8 cellular contexts compared by ENCODE assay signal in genomic region chr6:44078795-44079671, GRCh38. TPM values are rescaled to one million over a fixed set of nuclear protein-coding genes. Genes with fewer than 3 reads are reported as not detected.
A peak's percentile ranks its signal among the peaks of the same experiment; 100 is the strongest.
DNase-seq lines count a peak whose midpoint lies in the region; ATAC-seq and TF ChIP-seq lines count a peak whose summit lies in the region.

No MANE protein-coding gene starts in this region.

- intact Hi-C loops in HCT116 (cut with micrococcal nuclease): loop anchor here (1.0 to 10.0 kb wide), 5 partner anchors 154 to 471 kb away; no protein-coding TSS in a partner anchor
- intact Hi-C loops in mucosa of descending colon (cut with DNase I, micrococcal nuclease): loop anchor here (2.0 to 10.0 kb wide), 4 partner anchors 310 to 414 kb away; no protein-coding TSS in a partner anchor

- no peak overlapping the region for H3K9ac ChIP-seq in HCT116 (ENCODE audit: low read length)

- CTCF ChIA-PET in HCT116 (lab: Charles Lee): interaction anchor here (0.6 to 4.0 kb wide), 28 partner anchors 11 to 476 kb away, joined by 3 to 45 read pairs (median 4); partner anchors contain the start of genes GTPBP2 and VEGFA

- H3K36me3 Mint-ChIP-seq in stimulated activated memory B cell treated with anti-CD40 and anti-IgM and Interleukin-4, amounts not matched to agents 10 μg/mL and 1 μg/mL and 100 μg/mL, for 72 hours: no peaks in the 10 kb centered on the region

- H3K36me3 ChIP-seq in HCT116 (ENCODE audit: control insufficient read depth in 1 of 2, insufficient read depth in 2 of 2, low read length in 2 of 2) (no peaks in the 10 kb centered on the region), mucosa of descending colon (ENCODE audit: low read depth) (no peaks in the 10 kb centered on the region)

- peaks cover 4 to 18% of the 10 kb centered on the region in 2 experiments for H3K4me1 ChIP-seq in HCT116 (ENCODE audit: control insufficient read depth in 1 of 2, insufficient read depth in 2 of 2, low read length in 2 of 2)
- peaks cover 20% of the 10 kb centered on the region for H3K4me1 ChIP-seq in mucosa of descending colon (ENCODE audit: low read depth)

- TF ChIP-seq CTCF in HCT116 (IDR thresholded peaks at IDR 0.05 in 2 of 3, conservative IDR thresholded peaks at IDR 0.05 in 1 of 3; ENCODE audit: borderline replicate concordance in 1 of 3, insufficient read depth in 1 of 3, low read depth in 2 of 3, low read length in 2 of 3): peak in 2 of 3 experiments; percentile 80 to 86; a peak in 4 of 6 replicates
- peak; percentile 73 for TF ChIP-seq CTCF in mucosa of descending colon (IDR thresholded peaks at IDR 0.05)

- no peaks in the 10 kb centered on the region for H4K20me1 ChIP-seq in HCT116 (ENCODE audit: insufficient read depth)

- H3K79me2 ChIP-seq in HCT116 (ENCODE audit: insufficient read depth, low read length): no peaks in the 10 kb centered on the region

- peak overlapping the region; percentile 27; the same call in 1 of the 2 replicates for H3K4me2 ChIP-seq in HCT116 (ENCODE audit: low read length)

- H3K27ac ChIP-seq in HCT116 (ENCODE audit: low read depth, low read length): no peak overlapping the region

- H3K4me3 Mint-ChIP-seq in stimulated activated memory B cell treated with anti-CD40 and anti-IgM and Interleukin-4, amounts not matched to agents 10 μg/mL and 1 μg/mL and 100 μg/mL, for 72 hours: no peak overlapping the region

- ATAC-seq in HCT116 (peak; percentile 69), mucosa of descending colon (peak; percentile 77), HG02588 (IDR thresholded peaks at IDR 0.05; ENCODE audit: unreplicated experiment) (no peak)
- ATAC-seq in stimulated activated memory B cell treated with anti-CD40 and anti-IgM and Interleukin-4, amounts not matched to agents 10 μg/mL and 1 μg/mL and 100 μg/mL, for 72 hours: peak; percentile 38

- H2AFZ ChIP-seq in HCT116 (ENCODE audit: low read depth, low read length, poor library complexity, severe bottlenecking): no peak overlapping the region

- no peaks in the 10 kb centered on the region for H3K27me3 ChIP-seq in HCT116 (ENCODE audit: insufficient read depth, low read length)

- no peak for TF ChIP-seq RAD21 in HCT116 (IDR thresholded peaks at IDR 0.05; ENCODE audit: low read depth)

- H3K9me3 Mint-ChIP-seq in stimulated activated memory B cell treated with anti-CD40 and anti-IgM and Interleukin-4, amounts not matched to agents 10 μg/mL and 1 μg/mL and 100 μg/mL, for 72 hours: no peaks in the 10 kb centered on the region

- RAD21 ChIA-PET in HCT116 (lab: Charles Lee; ENCODE audit: low non-redundant PET in 1 of 2, low total read pairs in 2 of 2, uncharacterized antibody in 2 of 2, unreplicated experiment in 2 of 2): interaction anchor here (0.6 to 1.2 kb wide), 15 partner anchors 16 to 569 kb away, joined by 3 to 10 read pairs (median 4); partner anchors contain the start of genes VEGFA (in 2 of the 2) and LRRC73 (in 1 of the 2)

- peaks cover 9% of the 10 kb centered on the region for H3K4me1 Mint-ChIP-seq in stimulated activated memory B cell treated with anti-CD40 and anti-IgM and Interleukin-4, amounts not matched to agents 10 μg/mL and 1 μg/mL and 100 μg/mL, for 72 hours

- H3K9me3 ChIP-seq in HCT116 (ENCODE audit: control insufficient read depth in 1 of 2, insufficient read depth in 1 of 2, low read depth in 1 of 2, low read length in 2 of 2) (no peaks in the 10 kb centered on the region), mucosa of descending colon (no peaks in the 10 kb centered on the region)

- TF ChIP-seq POLR2A in HCT116 (IDR thresholded peaks at IDR 0.05; ENCODE audit: borderline replicate concordance, extremely low read depth, insufficient read depth, insufficient read length): no peak

- DNase-seq in A172 (ENCODE audit: low spot score) (peak; percentile 71), HCT116 (ENCODE audit: low read depth, low spot score) (peak; percentile 60), dermis blood vessel endothelial cell (peak; percentile 86), mucosa of descending colon (peak in 2 of 3 donors; percentile 76 to 89), NCI-H748 treated with DMSO at 0.1 percent for 48 hours (lab: John Stamatoyannopoulos, UW) (no peak)
- DNase-seq in activated CD4-positive, alpha-beta T cell treated with anti-CD3 and anti-CD28 coated beads for 24 hours (ENCODE audit: low read depth in 2 of 2): peak; percentile 60 to 69

- BruUV-seq in HCT116 (replicated peaks; lab: Mats Ljungman, UMichigan): no TSS peak

- POLR2A ChIA-PET in HCT116 (lab: Charles Lee): interaction anchor here (0.6 to 1.6 kb wide), 6 partner anchors 16 to 412 kb away, joined by 3 to 8 read pairs (median 3); partner anchors contain the start of gene VEGFA

- H3K27me3 Mint-ChIP-seq in stimulated activated memory B cell treated with anti-CD40 and anti-IgM and Interleukin-4, amounts not matched to agents 10 μg/mL and 1 μg/mL and 100 μg/mL, for 72 hours: peaks cover 51% of the 10 kb centered on the region

- H3K9me2 ChIP-seq in HCT116 (ENCODE audit: insufficient read depth): no peaks in the 10 kb centered on the region

- H3K4me3 ChIP-seq in HCT116 (replicated peaks in 1 of 2; ENCODE audit: low read depth in 1 of 2, low read length in 2 of 2) (no peak overlapping the region), mucosa of descending colon (no peak overlapping the region)

- H3K27ac Mint-ChIP-seq in stimulated activated memory B cell treated with anti-CD40 and anti-IgM and Interleukin-4, amounts not matched to agents 10 μg/mL and 1 μg/mL and 100 μg/mL, for 72 hours: no peak overlapping the region

TF ChIP-seq in HCT116, 20 proteins besides CTCF, POLR2A, EP300 and RAD21:
- TF ChIP-seq EZH2phosphoT487 (IDR thresholded peaks at IDR 0.05; ENCODE audit: borderline replicate concordance) (no peak), SRF (IDR thresholded peaks at IDR 0.05; ENCODE audit: low read depth) (no peak), ELF1 (IDR thresholded peaks at IDR 0.05; ENCODE audit: borderline replicate concordance, low read depth) (no peak), CBX3 (IDR thresholded peaks at IDR 0.05; ENCODE audit: low read depth) (no peak), JUND (IDR thresholded peaks at IDR 0.05) (no peak), REST (IDR thresholded peaks at IDR 0.05; ENCODE audit: low read depth) (no peak), SIN3A (IDR thresholded peaks at IDR 0.05; ENCODE audit: low read depth) (no peak), ZNF274 (IDR thresholded peaks at IDR 0.05; ENCODE audit: low read depth, low read length) (no peak), ZBTB33 (IDR thresholded peaks at IDR 0.05; ENCODE audit: extremely low read depth, insufficient replicate concordance, low read length) (no peak), CEBPB (IDR thresholded peaks at IDR 0.05; ENCODE audit: low read depth) (no peak), POLR2AphosphoS5 (IDR thresholded peaks at IDR 0.05; ENCODE audit: low read depth, low read length) (no peak), ZFX (IDR thresholded peaks at IDR 0.05) (no peak; the same call in 1 of the 2 replicates)

RNA-seq across cellular contexts. Expression of gene MRPL14, which starts 48.2 kb away (rescaled TPM):
- 136 and 149 TPM in 2 replicates for total RNA-seq in A172 (2014; rRNA removed; shearing (Covaris generic))
- total RNA-seq in HCT116 (2021; ENCODE audit: unreplicated experiment) (69.6 TPM), dermis blood vessel endothelial cell (48.1 and 75.4 TPM in 2 replicates), mucosa of descending colon (10 to 100 TPM; 41.0 to 57.2 (median 56.8) TPM)
- polyA plus RNA-seq in HCT116 (2012): 64.7 and 76.7 TPM in 2 replicates

RNA-seq across cellular contexts. Expression of gene TMEM63B, which starts 48.3 kb away (rescaled TPM):
- 43.1 and 47.9 TPM in 2 replicates for total RNA-seq in A172 (2014; rRNA removed; shearing (Covaris generic))
- total RNA-seq in HCT116 (2021; ENCODE audit: unreplicated experiment) (58.2 TPM), dermis blood vessel endothelial cell (33.0 and 36.3 TPM in 2 replicates), mucosa of descending colon (100 to 1,000 TPM in 1 of 3 donors, 10 to 100 TPM in 2; 57.0 to 108 (median 79.6) TPM)
- 49.8 and 55.4 TPM in 2 replicates for polyA plus RNA-seq in HCT116 (2012)
